ENCODE assay signal across 10 cellular contexts in the genomic region with DNA sequence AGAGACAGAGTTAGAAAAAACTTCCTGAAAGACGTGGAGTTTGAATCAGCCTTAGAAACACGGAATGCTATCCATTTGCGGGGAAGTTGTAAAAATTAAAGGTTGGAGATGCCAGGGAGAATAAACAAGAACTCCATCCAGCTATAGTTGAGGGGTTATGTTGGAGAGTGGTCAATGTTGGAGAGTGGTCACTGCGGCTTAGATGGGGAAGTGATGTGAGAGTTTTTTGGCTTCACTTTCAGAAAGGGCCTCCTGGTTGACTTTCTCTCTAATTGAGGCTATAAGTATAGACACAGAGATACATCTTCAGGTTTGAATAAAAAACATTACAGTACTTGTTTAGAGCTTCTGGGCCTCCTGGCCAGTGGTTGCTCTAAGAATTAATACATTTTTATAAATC. TPM values are rescaled to one million over a fixed set of nuclear protein-coding genes. Genes with fewer than 3 reads are reported as not detected.
DNase-seq lines count a peak whose midpoint lies in the region; ATAC-seq, FAIRE-seq and TF ChIP-seq lines count a peak whose summit lies in the region.
"Had no signal": no experiment of that assay in that cellular context is flagged by ENCODE, and none has a peak within 500 bp of the region (broad histone marks: within the 10 kb centered on the region; RNA-seq: fewer than 3 reads in every experiment).

No MANE protein-coding gene starts in this region.

- TF ChIP-seq CTCF in MCF 10A (IDR thresholded peaks at IDR 0.05; ENCODE audit: unreplicated experiment): no peak
- TF ChIP-seq CTCF in breast epithelium (IDR thresholded peaks at IDR 0.05): no peak
- TF ChIP-seq CTCF in keratinocyte (optimal IDR thresholded peaks at IDR 0.05 in 1 of 3, IDR thresholded peaks at IDR 0.05 in 1 of 3, conservative IDR thresholded peaks at IDR 0.05 in 1 of 3; ENCODE audit: extremely low read depth in 1 of 3, insufficient read depth in 2 of 3, low read length in 3 of 3): no peak
- TF ChIP-seq CTCF in testis (IDR thresholded peaks at IDR 0.05): no peak
- TF ChIP-seq CTCF in Peyer's patch (IDR thresholded peaks at IDR 0.05): no peak

- peak overlapping the region; percentile 92 for H3K4me3 Mint-ChIP-seq in MCF 10A (ENCODE audit: unreplicated experiment)
- H3K4me3 Mint-ChIP-seq in activated CD4-positive, alpha-beta memory T cell treated with anti-CD3 and anti-CD28 coated beads for 36 hours: peak overlapping the region; percentile 33

- no peak for FAIRE-seq in keratinocyte (lab: Jason Lieb, UNC)

- WGBS in testis, 2 donors: 28 to 52% methylated on average over 4 of the region's 4 CpGs

- H2AFZ ChIP-seq in keratinocyte (ENCODE audit: control insufficient read depth, low read length): peak overlapping the region; percentile 94

- no TSS peak for BruUV-seq in MCF 10A (replicated peaks; lab: Mats Ljungman, UMichigan)

- POLR2A ChIA-PET in MCF 10A (lab: Yijun Ruan, JAX): interaction anchor here (2.1 kb wide), 1 partner anchor 215 kb away, joined by 14 read pairs; a partner anchor contains a TSS
- POLR2A ChIA-PET in activated CD4-positive, alpha-beta memory T cell treated with anti-CD3 and anti-CD28 coated beads for 36 hours (lab: Charles Lee): no interaction called here

- H3K27me3 Mint-ChIP-seq in MCF 10A (ENCODE audit: insufficient read depth, unreplicated experiment): no peaks in the 10 kb centered on the region
- H3K27me3 Mint-ChIP-seq in activated CD4-positive, alpha-beta memory T cell treated with anti-CD3 and anti-CD28 coated beads for 36 hours: peaks cover 2% of the 10 kb centered on the region

- no peak for ATAC-seq in HG02678 (IDR thresholded peaks at IDR 0.05; ENCODE audit: unreplicated experiment)

- DNase-seq in MCF 10A (ENCODE audit: unreplicated experiment) (no peak), breast epithelium (ENCODE audit: low spot score in 2 of 2) (no peak), keratinocyte (ENCODE audit: low read depth, low spot score) (no peak), testis (no peak), Peyer's patch (no peak), NAMALWA (ENCODE audit: low spot score) (no peak)
- no peak for DNase-seq in activated CD4-positive, alpha-beta memory T cell treated with anti-CD3 and anti-CD28 coated beads for 36 hours

- H4K20me1 ChIP-seq in keratinocyte (ENCODE audit: control insufficient read depth, extremely low read depth, insufficient read depth, low read length): no peaks in the 10 kb centered on the region

- H3K4me1 ChIP-seq in breast epithelium (peaks cover 0 to 4% of the 10 kb centered on the region in 2 donors), keratinocyte (ENCODE audit: control insufficient read depth, extremely low read depth, insufficient read depth, low read length) (peaks cover 4% of the 10 kb centered on the region), testis (peaks cover 3% of the 10 kb centered on the region), Peyer's patch (no peaks in the 10 kb centered on the region)
- H3K4me1 ChIP-seq: prostate gland had no signal

- no peaks in the 10 kb centered on the region for H3K36me3 ChIP-seq in breast epithelium
- H3K36me3 ChIP-seq in keratinocyte (ENCODE audit: control insufficient read depth in 2 of 2, extremely low read depth in 1 of 2, insufficient read depth in 2 of 2, low read length in 2 of 2): peaks cover 1 to 5% of the 10 kb centered on the region in 2 experiments
- H3K36me3 ChIP-seq in testis (ENCODE audit: low read depth, missing control alignments): no peaks in the 10 kb centered on the region
- H3K36me3 ChIP-seq in Peyer's patch: no peaks in the 10 kb centered on the region
- H3K36me3 ChIP-seq: prostate gland had no signal

- H3K9ac ChIP-seq in keratinocyte (ENCODE audit: control insufficient read depth, extremely low read depth, insufficient read depth, low read length): no peak overlapping the region

- intact Hi-C loops in MCF 10A (cut with micrococcal nuclease): no loop called here
- intact Hi-C loops in breast epithelium (cut with DNase I; ENCODE audit: low total_unique reads): no loop called here
- intact Hi-C loops in activated CD4-positive, alpha-beta memory T cell treated with anti-CD3 and anti-CD28 coated beads for 36 hours (cut with micrococcal nuclease): loop anchor here (5.0 kb wide), 1 partner anchor 434 kb away; no protein-coding TSS in a partner anchor
- intact Hi-C loops in testis (cut with DNase I; ENCODE audit: low total_unique reads): no loop called here

- H3K27me3 ChIP-seq in breast epithelium (no peaks in the 10 kb centered on the region), keratinocyte (ENCODE audit: control insufficient read depth, extremely low read depth, insufficient read depth, low read length) (no peaks in the 10 kb centered on the region), testis (no peaks in the 10 kb centered on the region), Peyer's patch (no peaks in the 10 kb centered on the region)
- H3K27me3 ChIP-seq: body of pancreas had no signal

- H3K9me3 ChIP-seq in breast epithelium (no peaks in the 10 kb centered on the region), keratinocyte (ENCODE audit: control insufficient read depth, low read depth, low read length) (no peaks in the 10 kb centered on the region), testis (no peaks in the 10 kb centered on the region), Peyer's patch (no peaks in the 10 kb centered on the region)
- H3K9me3 ChIP-seq: body of pancreas, prostate gland had no signal

- H3K27ac ChIP-seq in breast epithelium: no peak overlapping the region
- no peak overlapping the region for H3K27ac ChIP-seq in keratinocyte (ENCODE audit: control insufficient read depth, insufficient read depth, low read length)
- peak overlapping the region in 1 of 2 donors; percentile 93 for H3K27ac ChIP-seq in testis
- no peak overlapping the region for H3K27ac ChIP-seq in Peyer's patch

- H3K36me3 Mint-ChIP-seq in MCF 10A (ENCODE audit: insufficient read depth, unreplicated experiment): no peaks in the 10 kb centered on the region
- peaks cover 2% of the 10 kb centered on the region for H3K36me3 Mint-ChIP-seq in activated CD4-positive, alpha-beta memory T cell treated with anti-CD3 and anti-CD28 coated beads for 36 hours

- peak overlapping the region in 1 of 3 donors; percentile 73 for H3K4me3 ChIP-seq in breast epithelium
- H3K4me3 ChIP-seq in keratinocyte (ENCODE audit: control insufficient read depth in 2 of 3, extremely low read depth in 1 of 3, insufficient read depth in 2 of 3, low read depth in 1 of 3, low read length in 3 of 3): no peak overlapping the region
- H3K4me3 ChIP-seq in testis: peak overlapping the region; percentile 71 to 80
- no peak overlapping the region for H3K4me3 ChIP-seq in Peyer's patch

- no peaks in the 10 kb centered on the region for H3K9me1 ChIP-seq in keratinocyte (ENCODE audit: control insufficient read depth, extremely low read depth, insufficient read depth, low read length)

- H3K4me2 ChIP-seq in keratinocyte (ENCODE audit: control insufficient read depth, extremely low read depth, insufficient read depth, low read depth, low read length): peak overlapping the region; percentile 92

- CTCF ChIA-PET in MCF 10A (lab: Yijun Ruan, JAX): interaction anchor here (0.6 to 1.2 kb wide), 3 partner anchors 78 to 463 kb away, joined by 3 read pairs; no protein-coding TSS in a partner anchor
- CTCF ChIA-PET in activated CD4-positive, alpha-beta memory T cell treated with anti-CD3 and anti-CD28 coated beads for 36 hours (lab: Charles Lee): interaction anchor here (2.1 kb wide), 2 partner anchors 43 to 214 kb away, joined by 7 to 16 read pairs; a partner anchor contains a TSS

- dilution Hi-C loops in keratinocyte (cut with MboI; ENCODE audit: extremely low pct_ligation_motif_present, low sequenced_read_pairs): no loop called here

- TF ChIP-seq POLR2A in breast epithelium (IDR thresholded peaks at IDR 0.05) (no peak), testis (IDR thresholded peaks at IDR 0.05) (no peak), Peyer's patch (IDR thresholded peaks at IDR 0.05) (no peak)

- peaks cover 17% of the 10 kb centered on the region for H3K4me1 Mint-ChIP-seq in MCF 10A (ENCODE audit: insufficient read depth, unreplicated experiment)
- peaks cover 12% of the 10 kb centered on the region for H3K4me1 Mint-ChIP-seq in activated CD4-positive, alpha-beta memory T cell treated with anti-CD3 and anti-CD28 coated beads for 36 hours (ENCODE audit: low read depth)

- H3K27ac Mint-ChIP-seq in MCF 10A (ENCODE audit: low read depth, unreplicated experiment): no peak overlapping the region
- H3K27ac Mint-ChIP-seq in activated CD4-positive, alpha-beta memory T cell treated with anti-CD3 and anti-CD28 coated beads for 36 hours: no peak overlapping the region

- H3K9me3 Mint-ChIP-seq in MCF 10A (ENCODE audit: unreplicated experiment): no peaks in the 10 kb centered on the region
- H3K9me3 Mint-ChIP-seq in activated CD4-positive, alpha-beta memory T cell treated with anti-CD3 and anti-CD28 coated beads for 36 hours: no peaks in the 10 kb centered on the region

- H3K79me2 ChIP-seq in keratinocyte (ENCODE audit: control insufficient read depth, insufficient read depth, low read length): peaks cover 9% of the 10 kb centered on the region

RNA-seq across cellular contexts. Expression of a gene that starts 0.7 kb away (rescaled TPM):
- total RNA-seq in MCF 10A (2022) (not detected in 2 replicates), breast epithelium (1 to 10 TPM in 2 of 3 donors, under 1 TPM in 1; 0.96 to 2.9 (median 2.0) TPM), testis (10 to 100 TPM in 1 of 2 donors, 1 to 10 TPM in 1; 7.7 to 15.4 TPM), Peyer's patch (10 to 100 TPM in 1 of 4 donors, 1 to 10 TPM in 3; 1.1 to 30.5 (median 2.0) TPM)
- total RNA-seq in activated CD4-positive, alpha-beta memory T cell treated with anti-CD3 and anti-CD28 coated beads for 36 hours: under 1 TPM in 1 of 2 experiments, not detected in 1; 0.15 TPM
- polyA plus RNA-seq in keratinocyte (0.03 to 0.10 TPM (median 0.10 TPM) in 3 replicates), testis (ENCODE audit: insufficient read depth, low read depth, low replicate concordance) (16.5 TPM)
- not detected for polyA plus RNA-seq in keratinocyte (2011; ENCODE audit: low read depth)
- polyA plus RNA-seq in keratinocyte (2011; cell fraction: cytosol; rRNA removed): not detected in 2 replicates
- not detected in 2 replicates for polyA plus RNA-seq in keratinocyte (2011; cell fraction: nucleus; rRNA removed)
- 0.15 TPM in 1 of 2 replicates, not detected in the other for polyA plus RNA-seq in keratinocyte (2012; ENCODE audit: low replicate concordance)
- polyA minus RNA-seq in keratinocyte: not detected in 3 replicates
- polyA minus RNA-seq in keratinocyte (2011; cell fraction: cytosol; rRNA and poly(A)+ RNA removed): not detected
- polyA minus RNA-seq in keratinocyte (2011; cell fraction: nucleus; rRNA and poly(A)+ RNA removed): not detected in 2 replicates

Comparison
In these comparisons a context has a peak if more than half of its experiments do, and no peak if none do; other contexts are left out.
1. H3K4me3 ChIP-seq: peak in testis (2 of 2); none in keratinocyte (0 of 3) and Peyer's patch (0 of 4).